Comparison of ENCODE assay signal across 28 cellular contexts in genomic region chr6:37638414-37639079, GRCh38. TPM values are rescaled to one million over a fixed set of nuclear protein-coding genes. Genes with fewer than 3 reads are reported as not detected.
DNase-seq lines count a peak whose midpoint lies in the region; ATAC-seq and TF ChIP-seq lines count a peak whose summit lies in the region.
"Had no signal": no experiment of that assay in that cellular context is flagged by ENCODE, and none has a peak within 500 bp of the region (broad histone marks: within the 10 kb centered on the region; RNA-seq: fewer than 3 reads in every experiment).

No MANE protein-coding gene starts in this region.

- H4K20me1 ChIP-seq in GM23338 (replicated peaks; ENCODE audit: insufficient read depth) = no peaks in the 10 kb centered on the region

- H3K27me3 ChIP-seq in GM23338 (ENCODE audit: insufficient read depth) = no peaks in the 10 kb centered on the region

- H3K4me3 Mint-ChIP-seq in GM23338 = no peak overlapping the region
- no peak overlapping the region for H3K4me3 Mint-ChIP-seq in osteocyte (ENCODE audit: unreplicated experiment)
- H3K4me3 Mint-ChIP-seq: activated CD8-positive, alpha-beta memory T cell treated with anti-CD3 and anti-CD28 coated beads, Interleukin-2, amount 10 ng/mL, durations not matched to agents 7 days and 5 days; mesothelial cell of epicardium; nephron; stimulated activated memory B cell treated with anti-CD40 and anti-IgM and Interleukin-4, amounts not matched to agents 10 μg/mL and 1 μg/mL and 100 μg/mL, for 72 hours had no signal

- H3K4me1 Mint-ChIP-seq in GM23338 (no peaks in the 10 kb centered on the region), osteocyte (ENCODE audit: unreplicated experiment) (peaks cover 4% of the 10 kb centered on the region)
- H3K4me1 Mint-ChIP-seq: mesothelial cell of epicardium, nephron had no signal

- H3K4me3 ChIP-seq in GM23338 = no peak overlapping the region
- H3K4me3 ChIP-seq: GM12878, psoas muscle, SK-N-MC, thoracic aorta had no signal

- no peak overlapping the region for H2AFZ ChIP-seq in GM23338

- no peaks in the 10 kb centered on the region for H3K36me3 ChIP-seq in GM23338 (ENCODE audit: insufficient read depth)
- H3K36me3 ChIP-seq: thoracic aorta had no signal

- peak overlapping the region; percentile 82; the same call in 1 of the 2 replicates for H3K27ac Mint-ChIP-seq in GM23338
- H3K27ac Mint-ChIP-seq in osteocyte (ENCODE audit: unreplicated experiment) = peak overlapping the region; percentile 56
- H3K27ac Mint-ChIP-seq: activated CD8-positive, alpha-beta memory T cell treated with anti-CD3 and anti-CD28 coated beads, Interleukin-2, amount 10 ng/mL, durations not matched to agents 7 days and 5 days; activated T-helper 2 cell treated with anti-CD3 and anti-CD28 coated beads, Interferon-gamma antibody, Interleukin-2, Interleukin-4, amounts not matched to agents 10 μg/mL and 5 μg/mL and 100 μg/mL, durations not matched to agents 14 hours and 24 hours and 36 hours; mesothelial cell of epicardium; nephron; stimulated activated memory B cell treated with anti-CD40 and anti-IgM and Interleukin-4, amounts not matched to agents 10 μg/mL and 1 μg/mL and 100 μg/mL, for 72 hours had no signal

- H3K9me3 Mint-ChIP-seq in GM23338 (no peaks in the 10 kb centered on the region), osteocyte (ENCODE audit: unreplicated experiment) (no peaks in the 10 kb centered on the region)
- H3K9me3 Mint-ChIP-seq: activated T-helper 2 cell treated with anti-CD3 and anti-CD28 coated beads, Interferon-gamma antibody, Interleukin-2, Interleukin-4, amounts not matched to agents 10 μg/mL and 5 μg/mL and 100 μg/mL, durations not matched to agents 14 hours and 24 hours and 36 hours; CD4-positive, alpha-beta memory T cell; mesothelial cell of epicardium; nephron; stimulated activated memory B cell treated with anti-CD40 and anti-IgM and Interleukin-4, amounts not matched to agents 10 μg/mL and 1 μg/mL and 100 μg/mL, for 72 hours had no signal

- H3K27me3 Mint-ChIP-seq in GM23338 (ENCODE audit: insufficient read depth, low read depth, poor library complexity) (peaks cover 22% of the 10 kb centered on the region), osteocyte (ENCODE audit: unreplicated experiment) (no peaks in the 10 kb centered on the region)
- H3K27me3 Mint-ChIP-seq: activated CD8-positive, alpha-beta memory T cell treated with anti-CD3 and anti-CD28 coated beads, Interleukin-2, amount 10 ng/mL, durations not matched to agents 7 days and 5 days; CD4-positive, alpha-beta memory T cell; stimulated activated memory B cell treated with anti-CD40 and anti-IgM and Interleukin-4, amounts not matched to agents 10 μg/mL and 1 μg/mL and 100 μg/mL, for 72 hours had no signal

- H3K9me2 ChIP-seq in GM23338 (ENCODE audit: insufficient read depth) = no peaks in the 10 kb centered on the region

- H3K79me2 ChIP-seq in GM23338 (replicated peaks; ENCODE audit: insufficient read depth) = no peaks in the 10 kb centered on the region

- no peak overlapping the region for H3K4me2 ChIP-seq in GM23338

- DNase-seq in GM23338 (ENCODE audit: low spot score) = no peak
- peak; percentile 5 for DNase-seq in SK-MEL-5 (ENCODE audit: low read depth, low spot score)
- no peak for DNase-seq in osteocyte (ENCODE audit: extremely low spot score, unreplicated experiment)
- DNase-seq in NCI-H1694 (lab: John Stamatoyannopoulos, UW) = no peak
- DNase-seq in NCI-H524 treated with DMSO at 0.1 percent for 48 hours (lab: John Stamatoyannopoulos, UW) = no peak
- DNase-seq: activated CD4-positive, alpha-beta T cell treated with anti-CD3 and anti-CD28 coated beads for 4 hours; activated CD8-positive, alpha-beta memory T cell treated with anti-CD3 and anti-CD28 coated beads, Interleukin-2, amount 10 ng/mL, durations not matched to agents 7 days and 5 days; amniotic stem cell; caudate nucleus; CD4-positive, alpha-beta memory T cell; head of caudate nucleus; NCI-H1092 treated with DMSO at 0.1 percent for 48 hours; NCI-H2029 treated with DMSO at 0.1 percent for 48 hours; NCI-H446; NK-92 treated with Interleukin-12 subunit alpha and Interleukin-12 subunit beta, amount 100 ng/mL, for 24 hours; psoas muscle; stimulated activated CD4-positive, alpha-beta T cell treated with anti-CD3 and anti-CD28 coated beads, Interleukin-1b, Interleukin-23, amount 100 ng/mL, for 48 hours; T-helper 9 cell had no signal

- ATAC-seq in GM23338 = no peak
- ATAC-seq in esophagus mucosa = peak; percentile 71
- ATAC-seq in GM19351 (IDR thresholded peaks at IDR 0.05; ENCODE audit: unreplicated experiment) = no peak
- ATAC-seq: activated CD8-positive, alpha-beta memory T cell treated with anti-CD3 and anti-CD28 coated beads, Interleukin-2, amount 10 ng/mL, durations not matched to agents 7 days and 5 days; left lobe of liver; psoas muscle; stimulated activated memory B cell treated with anti-CD40 and anti-IgM and Interleukin-4, amounts not matched to agents 10 μg/mL and 1 μg/mL and 100 μg/mL, for 72 hours had no signal

- in situ Hi-C loops in SK-MEL-5 (cut with HindIII; ENCODE audit: low pct_unique_long_range_greater_than_20kb, low sequenced_read_pairs) = no loop called here

- H3K36me3 Mint-ChIP-seq in GM23338 (ENCODE audit: low read depth) (no peaks in the 10 kb centered on the region; the same call in 2 of the 3 replicates), osteocyte (ENCODE audit: unreplicated experiment) (peaks cover 3% of the 10 kb centered on the region)
- H3K36me3 Mint-ChIP-seq: mesothelial cell of epicardium had no signal

- H3K4me1 ChIP-seq in GM23338 (ENCODE audit: insufficient read depth) = no peaks in the 10 kb centered on the region
- H3K4me1 ChIP-seq: psoas muscle had no signal

- no peaks in the 10 kb centered on the region for H3F3A ChIP-seq in GM23338 (replicated peaks; ENCODE audit: low read depth)

- no peak for TF ChIP-seq CTCF in GM23338 (conservative IDR thresholded peaks at IDR 0.05; ENCODE audit: low read depth in 2 of 2)
- TF ChIP-seq CTCF in osteocyte (IDR thresholded peaks at IDR 0.05) = no peak

- no peak overlapping the region for H3K27ac ChIP-seq in GM23338 (ENCODE audit: low read depth)
- H3K27ac ChIP-seq: psoas muscle, SK-N-MC, thoracic aorta had no signal

TF ChIP-seq in GM23338, 12 proteins besides CTCF, POLR2A, EP300 and RAD21:
- TF ChIP-seq ZNF331 (CRISPR knock-in tag; IDR thresholded peaks at IDR 0.05; ENCODE audit: low read depth) (no peak), REST (IDR thresholded peaks at IDR 0.05; ENCODE audit: unreplicated experiment) (no peak), JUNB (IDR thresholded peaks at IDR 0.05; ENCODE audit: unreplicated experiment) (no peak), CREB1 (CRISPR knock-in tag; IDR thresholded peaks at IDR 0.05; ENCODE audit: low read depth) (no peak)

RNA-seq across cellular contexts. Expression of gene MDGA1, which starts 59.1 kb away (rescaled TPM):
- total RNA-seq in GM23338 (2014; rRNA removed; shearing (Covaris generic)) = 0.42 and 0.74 TPM in 2 replicates
- 0.26 and 1.1 TPM in 2 replicates for polyA plus RNA-seq in GM23338 (2016; fragmentation: Nextera tagmentation; extraction: Ambion mirVana)
- 4.8 and 5.7 TPM in 2 replicates for total RNA-seq in SK-MEL-5 (2014; rRNA removed; shearing (Covaris generic))
- 8.0 and 10.4 TPM in 2 replicates for polyA plus RNA-seq in SK-MEL-5 (2015; cell fraction: cytosol; rRNA removed)
- polyA plus RNA-seq in SK-MEL-5 (2015; cell fraction: nucleus; rRNA removed) = 19.4 and 24.8 TPM in 2 replicates
- total RNA-seq in esophagus mucosa = 9.2 TPM
- 25.6 and 27.1 TPM in 2 replicates for total RNA-seq in osteocyte
